In the genomic region with DNA sequence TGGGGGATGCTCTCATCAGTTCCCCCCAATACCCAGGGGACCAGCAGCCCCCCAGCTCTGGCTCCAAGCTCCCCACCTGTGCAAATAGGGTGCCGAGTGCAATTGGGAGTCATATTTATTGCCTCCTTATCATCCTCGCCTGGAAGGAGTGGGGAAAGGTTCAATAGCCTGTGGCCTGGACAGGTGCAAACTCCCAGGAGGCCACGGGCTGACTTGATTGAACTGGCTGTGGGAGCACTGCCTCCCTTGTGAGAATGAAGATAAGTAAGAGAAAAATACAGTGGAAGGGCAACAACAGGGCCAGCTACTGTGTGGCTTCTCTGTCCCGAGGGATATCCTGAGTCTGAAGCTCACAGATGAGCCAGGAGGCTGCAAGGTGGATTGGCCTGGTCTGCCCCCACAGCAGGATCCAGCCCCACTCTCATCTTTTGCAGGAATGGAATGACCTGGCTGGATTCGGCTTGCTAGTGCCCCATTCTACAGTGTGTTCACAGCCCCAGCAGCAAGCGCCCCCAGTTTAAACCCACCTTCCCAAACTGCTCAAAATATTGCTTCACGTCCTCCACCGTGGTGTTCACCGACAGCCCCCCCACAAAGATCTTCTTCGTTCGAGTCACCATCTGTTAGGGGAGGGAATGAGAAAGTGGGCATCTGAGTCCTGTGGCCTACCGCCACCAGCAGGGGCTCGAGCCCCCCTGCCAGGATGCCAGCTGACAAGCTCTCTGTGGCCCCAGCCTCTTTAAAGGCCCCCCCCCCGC, we compare ENCODE assay signal across 21 cellular contexts. TPM values are rescaled to one million over a fixed set of nuclear protein-coding genes. Genes with fewer than 3 reads are reported as not detected.
DNase-seq lines count a peak whose midpoint lies in the region; ATAC-seq and TF ChIP-seq lines count a peak whose summit lies in the region.
"Had no signal": no experiment of that assay in that cellular context is flagged by ENCODE, and none has a peak within 500 bp of the region (broad histone marks: within the 10 kb centered on the region; RNA-seq: fewer than 3 reads in every experiment).

No MANE protein-coding gene starts in this region.

- H3K36me3 Mint-ChIP-seq in brain (peaks cover 38% of the 10 kb centered on the region), nephron progenitor cell (ENCODE audit: low read depth) (peaks cover 52% of the 10 kb centered on the region)
- H3K36me3 Mint-ChIP-seq in CD8-positive, alpha-beta memory T cell: no peaks in the 10 kb centered on the region

- in situ Hi-C loops in brain microvascular endothelial cell (cut with HindIII; ENCODE audit: low pct_ligation_motif_present, low sequenced_read_pairs): no loop called here

- H3K4me1 Mint-ChIP-seq in brain: peaks cover 98% of the 10 kb centered on the region
- H3K4me1 Mint-ChIP-seq in nephron progenitor cell: peaks cover 95% of the 10 kb centered on the region
- H3K4me1 Mint-ChIP-seq in CD8-positive, alpha-beta memory T cell: peaks cover 0 to 14% (median 10%) of the 10 kb centered on the region in 3 donors

- H3K9me3 Mint-ChIP-seq in brain: no peaks in the 10 kb centered on the region
- no peaks in the 10 kb centered on the region for H3K9me3 Mint-ChIP-seq in nephron progenitor cell
- H3K9me3 Mint-ChIP-seq in CD8-positive, alpha-beta memory T cell: no peaks in the 10 kb centered on the region
- H3K9me3 Mint-ChIP-seq: activated CD8-positive, alpha-beta T cell treated with anti-CD3 and anti-CD28 coated beads for 36 hours; dendritic cell treated with granulocyte-macrophage colony-stimulating factor and Interleukin-4, amounts not matched to agents 40 ng/mL and 50 ng/mL, for 4 days; HFFc6 had no signal

- H3K27me3 Mint-ChIP-seq in brain (peaks cover 3% of the 10 kb centered on the region), nephron progenitor cell (ENCODE audit: low read depth, poor library complexity) (no peaks in the 10 kb centered on the region)
- peaks cover 54 to 83% of the 10 kb centered on the region in 2 donors for H3K27me3 Mint-ChIP-seq in CD8-positive, alpha-beta memory T cell

- H3K9ac ChIP-seq in HUES48 (ENCODE audit: low read depth, low read length): no peak overlapping the region

- peaks cover 48% of the 10 kb centered on the region for H3K4me1 ChIP-seq in HUES48 (ENCODE audit: control insufficient read depth, insufficient read depth, low read length)
- no peaks in the 10 kb centered on the region for H3K4me1 ChIP-seq in CD8-positive, alpha-beta memory T cell (ENCODE audit: insufficient read depth, low read length)

- CTCF ChIA-PET in CD8-positive, alpha-beta memory T cell (lab: Charles Lee): no interaction called here

- H3K27me3 ChIP-seq in HUES48 (ENCODE audit: control insufficient read depth, insufficient read depth, low read length) (no peaks in the 10 kb centered on the region), brain microvascular endothelial cell (replicated peaks) (peaks cover 5% of the 10 kb centered on the region)
- peaks cover 23% of the 10 kb centered on the region for H3K27me3 ChIP-seq in CD8-positive, alpha-beta memory T cell (ENCODE audit: insufficient read depth, low read length, poor library complexity, severe bottlenecking)

- no peak for TF ChIP-seq CTCF in brain (conservative IDR thresholded peaks at IDR 0.05)
- TF ChIP-seq CTCF in nephron progenitor cell (IDR thresholded peaks at IDR 0.05): no peak
- TF ChIP-seq CTCF in brain microvascular endothelial cell (IDR thresholded peaks at IDR 0.05; ENCODE audit: low read depth, low read length, missing control alignments): no peak

- H3K27ac ChIP-seq in HUES48 (ENCODE audit: low read depth, low read length): peak overlapping the region; percentile 95
- no peak overlapping the region for H3K27ac ChIP-seq in brain microvascular endothelial cell
- no peak overlapping the region for H3K27ac ChIP-seq in CD8-positive, alpha-beta memory T cell (ENCODE audit: low read depth, low read length)
- H3K27ac ChIP-seq: HL-60, suprapubic skin had no signal

- H3K4me3 ChIP-seq in HUES48 (ENCODE audit: low read depth, low read length) (no peak overlapping the region), brain microvascular endothelial cell (ENCODE audit: low read depth, low read length) (no peak overlapping the region)
- H3K4me3 ChIP-seq in CD8-positive, alpha-beta memory T cell (ENCODE audit: low read length): no peak overlapping the region

- no peaks in the 10 kb centered on the region for H3K9me3 ChIP-seq in HUES48 (ENCODE audit: control insufficient read depth, insufficient read depth, low read length)
- H3K9me3 ChIP-seq in CD8-positive, alpha-beta memory T cell (ENCODE audit: low read length): no peaks in the 10 kb centered on the region
- H3K9me3 ChIP-seq: BE2C, suprapubic skin had no signal

- DNase-seq in COLO668 (lab: John Stamatoyannopoulos, UW; ENCODE audit: unreplicated experiment): peak; percentile 17
- no peak for DNase-seq in nephron progenitor cell
- no peak for DNase-seq in cerebellum (ENCODE audit: low spot score)
- no peak for DNase-seq in brain microvascular endothelial cell
- DNase-seq in CD8-positive, alpha-beta memory T cell: no peak
- DNase-seq: activated CD8-positive, alpha-beta T cell treated with anti-CD3 and anti-CD28 coated beads for 36 hours; activated effector memory CD4-positive, alpha-beta T cell treated with Interleukin-2 at 50 U/mL for 16 hours; aorta; HFFc6; Kasumi-1; NCI-H1930; stimulated activated CD4-positive, alpha-beta T cell treated with anti-CD3 and anti-CD28 coated beads, Interleukin-12 subunit alpha, Interleukin-12 subunit beta, amount 100 ng/mL, for 4 hours had no signal

- H3K36me3 ChIP-seq in HUES48 (ENCODE audit: control insufficient read depth, insufficient read depth, low read length): peaks cover 59% of the 10 kb centered on the region
- H3K36me3 ChIP-seq in brain microvascular endothelial cell (replicated peaks): no peaks in the 10 kb centered on the region
- H3K36me3 ChIP-seq in CD8-positive, alpha-beta memory T cell (ENCODE audit: insufficient read depth, low read length): no peaks in the 10 kb centered on the region
- H3K36me3 ChIP-seq: BE2C, suprapubic skin had no signal

- H3K27ac Mint-ChIP-seq in brain: peak overlapping the region; percentile 96 to 100 (median 99)
- H3K27ac Mint-ChIP-seq in nephron progenitor cell: peak overlapping the region; percentile 99
- no peak overlapping the region for H3K27ac Mint-ChIP-seq in CD8-positive, alpha-beta memory T cell
- H3K27ac Mint-ChIP-seq: activated CD8-positive, alpha-beta T cell treated with anti-CD3 and anti-CD28 coated beads for 36 hours; dendritic cell treated with granulocyte-macrophage colony-stimulating factor and Interleukin-4, amounts not matched to agents 40 ng/mL and 50 ng/mL, for 4 days; HFFc6 had no signal

- POLR2A ChIA-PET in CD8-positive, alpha-beta memory T cell (lab: Charles Lee): interaction anchor here (0.6 kb wide), 1 partner anchor 166 kb away, joined by 4 read pairs; a partner anchor contains a TSS

- ATAC-seq in GM19328 (IDR thresholded peaks at IDR 0.05; ENCODE audit: unreplicated experiment): no peak

- H3K4me3 Mint-ChIP-seq in brain (peak overlapping the region; percentile 71 to 82 (median 79)), nephron progenitor cell (peak overlapping the region; percentile 75)
- H3K4me3 Mint-ChIP-seq in CD8-positive, alpha-beta memory T cell: no peak overlapping the region
- H3K4me3 Mint-ChIP-seq: activated CD8-positive, alpha-beta T cell treated with anti-CD3 and anti-CD28 coated beads for 36 hours; dendritic cell treated with granulocyte-macrophage colony-stimulating factor and Interleukin-4, amounts not matched to agents 40 ng/mL and 50 ng/mL, for 4 days; HFFc6 had no signal

RNA-seq across cellular contexts. Expression of a gene that starts 6.3 kb away (rescaled TPM):
- 69.7 TPM for polyA plus RNA-seq in brain (ENCODE audit: insufficient read depth, low read depth, low replicate concordance)
- total RNA-seq in cerebellum: 16.4 TPM
- total RNA-seq in CD8-positive, alpha-beta memory T cell: under 1 TPM; 0.22 TPM
- polyA plus RNA-seq in CD8-positive, alpha-beta memory T cell: not detected
- total RNA-seq: HFFc6, lung microvascular endothelial cell had no signal

RNA-seq across cellular contexts. Expression of a gene that starts 35.1 kb away (rescaled TPM):
- polyA plus RNA-seq in brain (ENCODE audit: insufficient read depth, low read depth, low replicate concordance): not detected
- 0.64 TPM for total RNA-seq in cerebellum
- total RNA-seq in CD8-positive, alpha-beta memory T cell: not detected
- polyA plus RNA-seq in CD8-positive, alpha-beta memory T cell: not detected
- total RNA-seq: HFFc6, lung microvascular endothelial cell, SK-MEL-5, suprapubic skin had no signal

Comparison
In these comparisons a context has a peak if more than half of its experiments do, and no peak if none do; other contexts are left out.
1. H3K27ac Mint-ChIP-seq: peak in brain (5 of 5) and nephron progenitor cell (single experiment); none in CD8-positive, alpha-beta memory T cell (0 of 8).
2. H3K4me3 Mint-ChIP-seq: peak in brain (5 of 5) and nephron progenitor cell (single experiment); none in CD8-positive, alpha-beta memory T cell (0 of 7).
3. RNA of a gene that starts 6.3 kb away (total RNA-seq): 16.4 TPM in cerebellum (single experiment); 0.22 TPM in CD8-positive, alpha-beta memory T cell; every median in the first group is over 10 times any median in the second.